In genomic region chr2:120783969-120784372, GRCh38 we compare ENCODE assay signal across 1 cellular context.
TF ChIP-seq lines count a peak whose summit lies in the region.

No MANE protein-coding gene starts in this region.

TF ChIP-seq in GM23338, 12 proteins besides CTCF, POLR2A, EP300 and RAD21 (continued from another document):
- no peak for TF ChIP-seq ZNF462 (CRISPR knock-in tag; IDR thresholded peaks at IDR 0.05)
